24 cellular contexts compared by ENCODE assay signal in genomic region chr13:79870766-79871165, GRCh38.
DNase-seq lines count a peak whose midpoint lies in the region; ATAC-seq and TF ChIP-seq lines count a peak whose summit lies in the region.
"Had no signal": no experiment of that assay in that cellular context is flagged by ENCODE, and none has a peak within 500 bp of the region (broad histone marks: within the 10 kb centered on the region; RNA-seq: fewer than 3 reads in every experiment).

No MANE protein-coding gene starts in this region.

- peaks cover 57% of the 10 kb centered on the region for H3K4me1 Mint-ChIP-seq in nephron progenitor cell
- H3K4me1 Mint-ChIP-seq in stimulated activated naive CD8-positive, alpha-beta T cell treated with anti-CD3 and anti-CD28 coated beads, Interleukin-15, amount 100 ng/mL, for 72 hours: no peaks in the 10 kb centered on the region
- H3K4me1 Mint-ChIP-seq: naive thymus-derived CD4-positive, alpha-beta T cell; stimulated activated naive B cell treated with anti-CD40 and anti-IgM and Interleukin-4, amounts not matched to agents 10 μg/mL and 1 μg/mL and 100 μg/mL, for 72 hours had no signal

- no peaks in the 10 kb centered on the region for H3K9me3 ChIP-seq in GM23248 (ENCODE audit: low read depth)
- H3K9me3 ChIP-seq: adrenal gland, breast epithelium, left lung, thoracic aorta, uterus had no signal

- no peaks in the 10 kb centered on the region for H3K36me3 ChIP-seq in GM23248 (ENCODE audit: low read depth)
- H3K36me3 ChIP-seq: adrenal gland, breast epithelium, left lung, thoracic aorta, uterus had no signal

- H3K4me3 ChIP-seq in GM23248 (no peak overlapping the region), epithelial cell of esophagus (ENCODE audit: low read length) (no peak overlapping the region)
- H3K4me3 ChIP-seq: adrenal gland, breast epithelium, left lung, thoracic aorta, uterus had no signal

- peaks cover 4% of the 10 kb centered on the region for H3K9me3 Mint-ChIP-seq in nephron progenitor cell
- no peaks in the 10 kb centered on the region for H3K9me3 Mint-ChIP-seq in stimulated activated naive CD8-positive, alpha-beta T cell treated with anti-CD3 and anti-CD28 coated beads, Interleukin-15, amount 100 ng/mL, for 72 hours
- H3K9me3 Mint-ChIP-seq: activated T-cell treated with anti-CD3 and anti-CD28 coated beads, Interleukin-2, amount 50 U/mL, for 4 hours; mesothelial cell of epicardium; naive thymus-derived CD4-positive, alpha-beta T cell; stimulated activated naive B cell treated with anti-CD40 and anti-IgM and Interleukin-4, amounts not matched to agents 10 μg/mL and 1 μg/mL and 100 μg/mL, for 72 hours; T-helper 1 cell treated with Interleukin-12 subunit alpha and Interleukin-12 subunit beta and Interleukin-4 antibody, amounts not matched to agents 30 μg/mL and 1 μg/mL, for 36 hours had no signal

- no peak overlapping the region for H3K4me3 Mint-ChIP-seq in nephron progenitor cell
- no peak overlapping the region for H3K4me3 Mint-ChIP-seq in stimulated activated naive CD8-positive, alpha-beta T cell treated with anti-CD3 and anti-CD28 coated beads, Interleukin-15, amount 100 ng/mL, for 72 hours
- H3K4me3 Mint-ChIP-seq: activated T-cell treated with anti-CD3 and anti-CD28 coated beads, Interleukin-2, amount 50 U/mL, for 4 hours; mesothelial cell of epicardium; naive thymus-derived CD4-positive, alpha-beta T cell; stimulated activated naive B cell treated with anti-CD40 and anti-IgM and Interleukin-4, amounts not matched to agents 10 μg/mL and 1 μg/mL and 100 μg/mL, for 72 hours; T-helper 1 cell treated with Interleukin-12 subunit alpha and Interleukin-12 subunit beta and Interleukin-4 antibody, amounts not matched to agents 30 μg/mL and 1 μg/mL, for 36 hours had no signal

- ATAC-seq in GM18520 (IDR thresholded peaks at IDR 0.05; ENCODE audit: unreplicated experiment): no peak
- ATAC-seq in stimulated activated naive CD8-positive, alpha-beta T cell treated with anti-CD3 and anti-CD28 coated beads, Interleukin-15, amount 100 ng/mL, for 72 hours: no peak
- ATAC-seq: activated T-cell treated with anti-CD3 and anti-CD28 coated beads, Interleukin-2, amount 50 U/mL, for 4 hours; left lung; naive thymus-derived CD4-positive, alpha-beta T cell; stimulated activated naive B cell treated with anti-CD40 and anti-IgM and Interleukin-4, amounts not matched to agents 10 μg/mL and 1 μg/mL and 100 μg/mL, for 72 hours had no signal

- no peaks in the 10 kb centered on the region for H3K9me2 ChIP-seq in GM23248 (ENCODE audit: insufficient read depth)

- DNase-seq in GM23248: peak; percentile 68
- peak; percentile 15 for DNase-seq in LHCN-M2 (ENCODE audit: low read depth)
- DNase-seq in epithelial cell of esophagus (ENCODE audit: low read depth): peak; percentile 56
- DNase-seq in nephron progenitor cell: no peak
- DNase-seq in stimulated activated naive CD8-positive, alpha-beta T cell treated with anti-CD3 and anti-CD28 coated beads, Interleukin-15, amount 100 ng/mL, for 72 hours: no peak
- no peak for DNase-seq in head of caudate nucleus
- DNase-seq: activated CD4-positive, alpha-beta T cell treated with anti-CD3 and anti-CD28 coated beads for 48 hours; activated T-cell treated with anti-CD3 and anti-CD28 coated beads, Interleukin-2, amount 50 U/mL, for 4 hours; adrenal gland; cortex of kidney; left lung; naive thymus-derived CD4-positive, alpha-beta T cell; NCI-H1436 treated with DMSO at 0.1 percent for 48 hours; RPMI8226; stimulated activated CD4-positive, alpha-beta T cell treated with anti-CD3 and anti-CD28 coated beads, Interleukin-4, amount 100 ng/mL, for 24 hours; stimulated activated naive B cell treated with anti-CD40 and anti-IgM and Interleukin-4, amounts not matched to agents 10 μg/mL and 1 μg/mL and 100 μg/mL, for 72 hours; uterus had no signal

- H3K4me1 ChIP-seq in GM23248 (ENCODE audit: insufficient read depth): peaks cover 32% of the 10 kb centered on the region
- H3K4me1 ChIP-seq: adrenal gland, uterus had no signal

- no peaks in the 10 kb centered on the region for H4K20me1 ChIP-seq in GM23248 (ENCODE audit: insufficient read depth)

- H3K36me3 Mint-ChIP-seq in nephron progenitor cell (ENCODE audit: low read depth): no peaks in the 10 kb centered on the region
- H3K36me3 Mint-ChIP-seq: mesothelial cell of epicardium; naive thymus-derived CD4-positive, alpha-beta T cell; stimulated activated naive B cell treated with anti-CD40 and anti-IgM and Interleukin-4, amounts not matched to agents 10 μg/mL and 1 μg/mL and 100 μg/mL, for 72 hours had no signal

- peaks cover 15% of the 10 kb centered on the region for H3F3A ChIP-seq in GM23248 (ENCODE audit: insufficient read depth)

- TF ChIP-seq CTCF in epithelial cell of esophagus (IDR thresholded peaks at IDR 0.05; ENCODE audit: insufficient read depth, low read depth, low read length, missing control alignments) (no peak), nephron progenitor cell (IDR thresholded peaks at IDR 0.05) (no peak)

- H3K27me3 Mint-ChIP-seq in nephron progenitor cell (ENCODE audit: low read depth, poor library complexity): no peaks in the 10 kb centered on the region
- H3K27me3 Mint-ChIP-seq in stimulated activated naive CD8-positive, alpha-beta T cell treated with anti-CD3 and anti-CD28 coated beads, Interleukin-15, amount 100 ng/mL, for 72 hours: no peaks in the 10 kb centered on the region

- no peak overlapping the region for H3K9ac ChIP-seq in GM23248
- H3K9ac ChIP-seq: KMS-11 had no signal

- peak overlapping the region; percentile 17; the same call in 1 of the 2 replicates for H3K27ac ChIP-seq in GM23248
- H3K27ac ChIP-seq: adrenal gland, breast epithelium, C4-2B, KMS-11, left lung, thoracic aorta, uterus had no signal

- no peak overlapping the region for H3K4me2 ChIP-seq in GM23248 (ENCODE audit: unreplicated experiment)
- H3K4me2 ChIP-seq: KMS-11 had no signal

- H3K27me3 ChIP-seq in GM23248 (replicated peaks; ENCODE audit: insufficient read depth): no peaks in the 10 kb centered on the region
- H3K27me3 ChIP-seq: adrenal gland, breast epithelium, left lung, uterus had no signal

- peak overlapping the region; percentile 29; the same call in 1 of the 2 replicates for H2AFZ ChIP-seq in GM23248

- in situ Hi-C loops in GM23248 (cut with MboI): no loop called here

- H3K79me2 ChIP-seq in GM23248 (ENCODE audit: insufficient read depth): no peaks in the 10 kb centered on the region

- WGBS in GM23248 (ENCODE audit: low coverage in 1 of 2, low lambda C conversion rate in 2 of 2, missing lambda C conversion rate in 2 of 2), 2 experiments: 58 to 62% methylated on average over 2 of the region's 2 CpGs

- intact Hi-C loops in head of caudate nucleus (cut with DNase I): no loop called here

- peak overlapping the region; percentile 62 for H3K27ac Mint-ChIP-seq in nephron progenitor cell
- H3K27ac Mint-ChIP-seq in stimulated activated naive CD8-positive, alpha-beta T cell treated with anti-CD3 and anti-CD28 coated beads, Interleukin-15, amount 100 ng/mL, for 72 hours: no peak overlapping the region
- H3K27ac Mint-ChIP-seq: naive thymus-derived CD4-positive, alpha-beta T cell; stimulated activated naive B cell treated with anti-CD40 and anti-IgM and Interleukin-4, amounts not matched to agents 10 μg/mL and 1 μg/mL and 100 μg/mL, for 72 hours; T-helper 1 cell treated with Interleukin-12 subunit alpha and Interleukin-12 subunit beta and Interleukin-4 antibody, amounts not matched to agents 30 μg/mL and 1 μg/mL, for 36 hours had no signal

Comparison
In these comparisons a context has a peak if more than half of its experiments do, and no peak if none do; other contexts are left out.
1. DNase-seq: peak in GM23248 (single experiment), LHCN-M2 (single experiment) and epithelial cell of esophagus (single experiment); none in nephron progenitor cell (single experiment), stimulated activated naive CD8-positive, alpha-beta T cell treated with anti-CD3 and anti-CD28 coated beads, Interleukin-15, amount 100 ng/mL, for 72 hours (0 of 2) and head of caudate nucleus (0 of 42).